Comparison of ENCODE assay signal across 11 cellular contexts in the genomic region with DNA sequence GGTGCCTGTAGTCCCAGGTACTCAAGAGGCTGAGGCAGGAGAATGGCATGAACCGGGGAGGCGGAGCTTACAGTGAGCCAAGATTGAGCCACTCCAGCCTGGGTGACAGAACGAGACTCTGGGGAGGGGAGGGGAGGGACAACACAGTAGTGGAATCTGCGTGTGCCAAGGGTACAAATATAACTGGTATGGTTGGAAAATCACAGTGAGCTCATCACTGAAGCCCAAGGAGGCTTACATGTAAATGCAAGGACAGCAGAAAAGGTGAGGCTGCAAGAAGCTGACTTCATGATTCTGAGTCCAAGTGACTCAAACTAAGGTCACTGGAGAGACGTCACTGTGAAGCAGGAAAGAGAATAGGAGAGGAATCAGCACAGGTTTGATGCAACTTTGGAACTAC. TPM values are rescaled to one million over a fixed set of nuclear protein-coding genes. Genes with fewer than 3 reads are reported as not detected.
DNase-seq lines count a peak whose midpoint lies in the region; ATAC-seq, FAIRE-seq and TF ChIP-seq lines count a peak whose summit lies in the region.
"Had no signal": no experiment of that assay in that cellular context is flagged by ENCODE, and none has a peak within 500 bp of the region (broad histone marks: within the 10 kb centered on the region; RNA-seq: fewer than 3 reads in every experiment).

No MANE protein-coding gene starts in this region.

- no peak overlapping the region for H2AFZ ChIP-seq in HepG2 (ENCODE audit: low read length)

- ATAC-seq in HepG2 = no peak
- ATAC-seq: gastrocnemius medialis had no signal

- H3K27ac ChIP-seq in HepG2 (ENCODE audit: extremely low read length, insufficient read depth, low read length) = no peak overlapping the region
- H3K27ac ChIP-seq: BLaER1 treated with 17β-estradiol and CSF1 and Interleukin-3, amounts not matched to agents 10 nM and 100 nM; gastrocnemius medialis had no signal

- H3K9ac ChIP-seq in HepG2 (ENCODE audit: insufficient read depth, low read depth, low read length) = no peak overlapping the region
- H3K9ac ChIP-seq: BLaER1 treated with 17β-estradiol and CSF1 and Interleukin-3, amounts not matched to agents 10 nM and 100 nM had no signal

- no peak for TF ChIP-seq EP300 in HepG2 (IDR thresholded peaks at IDR 0.05; ENCODE audit: low read depth in 2 of 2, low read length in 2 of 2)
- no peak for TF ChIP-seq EP300 in HepG2 (CRISPR knock-in tag; IDR thresholded peaks at IDR 0.05; ENCODE audit: borderline replicate concordance)

- no peak for FAIRE-seq in HepG2 (lab: Jason Lieb, UNC)

- 94% methylated on average over 5 of the region's 5 CpGs for whole genome bisulfite sequencing in HepG2 (ENCODE audit: low lambda C conversion rate)

- H3K4me3 ChIP-seq in MG63 (no peak overlapping the region), HepG2 (replicated peaks in 1 of 3; ENCODE audit: insufficient read depth in 1 of 3, low read depth in 2 of 3, low read length in 3 of 3) (no peak overlapping the region)
- H3K4me3 ChIP-seq: BLaER1 treated with 17β-estradiol and CSF1 and Interleukin-3, amounts not matched to agents 10 nM and 100 nM; gastrocnemius medialis had no signal

- no peak for TF ChIP-seq CTCF in HepG2 (CRISPR knock-in tag; IDR thresholded peaks at IDR 0.05)

- CTCF ChIA-PET in HepG2 (lab: Yijun Ruan, JAX; ENCODE audit: low intra/inter-chr PET ratio, low total read pairs) = no interaction called here

- H3K9me3 ChIP-seq in MG63 (no peaks in the 10 kb centered on the region), HepG2 (ENCODE audit: low read length) (no peaks in the 10 kb centered on the region)
- H3K9me3 ChIP-seq: BLaER1 treated with 17β-estradiol and CSF1 and Interleukin-3, amounts not matched to agents 10 nM and 100 nM; gastrocnemius medialis had no signal

- BruUV-seq in HepG2 (replicated peaks; lab: Mats Ljungman, UMichigan) = no TSS peak

- POLR2A ChIA-PET in HepG2 (lab: Yijun Ruan, JAX) = interaction anchor here (1.0 to 1.6 kb wide), 3 partner anchors 9 to 86 kb away, joined by 3 to 4 read pairs (median 3); a partner anchor contains a TSS

- in situ Hi-C loops in HepG2 (cut with HindIII; ENCODE audit: extremely low pct_ligation_motif_present, low pct_unique_long_range_greater_than_20kb) = loop anchor here (5.0 kb wide), 1 partner anchor 57 kb away; no protein-coding TSS in a partner anchor

- no peaks in the 10 kb centered on the region for H3K27me3 ChIP-seq in MG63
- no peaks in the 10 kb centered on the region for H3K27me3 ChIP-seq in HepG2 (ENCODE audit: control insufficient read depth in 1 of 2, insufficient read depth in 2 of 2, low read length in 2 of 2)
- H3K27me3 ChIP-seq: BLaER1 treated with 17β-estradiol and CSF1 and Interleukin-3, amounts not matched to agents 10 nM and 100 nM; gastrocnemius medialis had no signal

- TF ChIP-seq RAD21 in HepG2 (CRISPR knock-in tag; IDR thresholded peaks at IDR 0.05) = no peak

- no peak overlapping the region for H3K4me2 ChIP-seq in HepG2 (ENCODE audit: low read depth, low read length)
- H3K4me2 ChIP-seq: BLaER1 treated with 17β-estradiol and CSF1 and Interleukin-3, amounts not matched to agents 10 nM and 100 nM had no signal

- DNase-seq in AG08396 (ENCODE audit: low spot score) = peak; percentile 56
- DNase-seq in MG63 = peak; percentile 13
- peak; percentile 46 for DNase-seq in dermis blood vessel endothelial cell
- no peak for DNase-seq in HepG2 (ENCODE audit: low spot score)
- DNase-seq in 8988T = no peak
- no peak for DNase-seq in NCI-H2227 (lab: John Stamatoyannopoulos, UW; ENCODE audit: unreplicated experiment)
- DNase-seq in retina = no peak
- DNase-seq in nucleus accumbens (lab: John Stamatoyannopoulos, UW) = no peak
- DNase-seq: gastrocnemius medialis; NK-92 treated with Interleukin-12 subunit alpha and Interleukin-12 subunit beta, amount 100 ng/mL, for 24 hours had no signal

- intact Hi-C loops in HepG2 (cut with micrococcal nuclease; ENCODE audit: unreplicated experiment) = no loop called here

- peaks cover 43% of the 10 kb centered on the region for H3K4me1 ChIP-seq in HepG2 (ENCODE audit: insufficient read depth, low read length)

- peaks cover 90% of the 10 kb centered on the region for H3K79me2 ChIP-seq in HepG2 (ENCODE audit: insufficient read depth, low read length)

- TF ChIP-seq POLR2A in HepG2 (IDR thresholded peaks at IDR 0.05; ENCODE audit: insufficient read depth in 1 of 2, low read depth in 2 of 2, low read length in 2 of 2) = no peak

- peaks cover 8% of the 10 kb centered on the region; the same call in 1 of the 2 replicates for H4K20me1 ChIP-seq in HepG2 (ENCODE audit: insufficient read depth, low read length)

- H3K36me3 ChIP-seq in MG63 = no peaks in the 10 kb centered on the region; the same call in none of the 2 replicates
- H3K36me3 ChIP-seq in HepG2 (replicated peaks in 1 of 2; ENCODE audit: control insufficient read depth in 1 of 2, insufficient read depth in 2 of 2, low read length in 2 of 2) = peaks cover 1 to 12% of the 10 kb centered on the region in 2 experiments; a peak in 4 of 5 replicates
- H3K36me3 ChIP-seq: BLaER1 treated with 17β-estradiol and CSF1 and Interleukin-3, amounts not matched to agents 10 nM and 100 nM; gastrocnemius medialis had no signal

TF ChIP-seq in HepG2, 621 proteins besides CTCF, POLR2A, EP300 and RAD21:
- TF ChIP-seq MAFK (conservative IDR thresholded peaks at IDR 0.05 in 1 of 2, IDR thresholded peaks at IDR 0.05 in 1 of 2; ENCODE audit: low read length in 2 of 2) (peak; percentile 55 to 78), SOX5 (CRISPR knock-in tag; IDR thresholded peaks at IDR 0.05; ENCODE audit: borderline replicate concordance) (no peak), MAFF (IDR thresholded peaks at IDR 0.05; ENCODE audit: low read depth, low read length) (peak; percentile 80)
TF ChIP-seq in HepG2: peak in this region for 2.

RNA-seq across cellular contexts. Expression of a gene that starts 9.2 kb away (rescaled TPM):
- total RNA-seq in MG63 (2014; rRNA removed; shearing (Covaris generic); ENCODE audit: low replicate concordance) = 31.5 and 46.9 TPM in 2 replicates
- total RNA-seq in dermis blood vessel endothelial cell (149 and 179 TPM in 2 replicates), HepG2 (2016; rRNA removed; fragmentation: Illumina TruSeq; extraction: Trizol) (67.5 and 99.8 TPM in 2 replicates)
- total RNA-seq in HepG2 (2016; cell fraction: cytosol; rRNA removed; fragmentation: Illumina TruSeq; extraction: Trizol; ENCODE audit: low read depth) = 127 and 147 TPM in 2 replicates
- 68.9 and 96.4 TPM in 2 replicates for total RNA-seq in HepG2 (2016; cell fraction: insoluble cytoplasmic fraction; rRNA removed; fragmentation: Illumina TruSeq; extraction: Trizol)
- 82.3 and 91.0 TPM in 2 replicates for total RNA-seq in HepG2 (2016; cell fraction: membrane; rRNA removed; fragmentation: Illumina TruSeq; extraction: Trizol)
- total RNA-seq in HepG2 (2016; cell fraction: nucleus; rRNA removed; fragmentation: Illumina TruSeq; extraction: Trizol) = 59.8 and 61.0 TPM in 2 replicates
- polyA plus RNA-seq in HepG2 (2011; rRNA removed) = 40.3 and 45.8 TPM in 2 replicates
- 21.7 and 32.6 TPM in 2 replicates for polyA plus RNA-seq in HepG2 (2011; cell fraction: cytosol; rRNA removed)
- 33.2 and 41.7 TPM in 2 replicates for polyA plus RNA-seq in HepG2 (2011; cell fraction: nucleus; rRNA removed)
- polyA plus RNA-seq in HepG2 (2012) = 73.2 and 109 TPM in 2 replicates
- polyA plus RNA-seq in HepG2 (2016; cell fraction: cytosol; fragmentation: Illumina TruSeq; extraction: Trizol; ENCODE audit: low read depth) = 13.9 and 14.1 TPM in 2 replicates
- polyA plus RNA-seq in HepG2 (2016; cell fraction: insoluble cytoplasmic fraction; fragmentation: Illumina TruSeq; extraction: Trizol; ENCODE audit: low read depth) = 101 and 102 TPM in 2 replicates
- polyA plus RNA-seq in HepG2 (2016; cell fraction: membrane; fragmentation: Illumina TruSeq; extraction: Trizol; ENCODE audit: low read depth) = 27.0 and 27.3 TPM in 2 replicates
- polyA plus RNA-seq in HepG2 (2016; cell fraction: nucleus; fragmentation: Illumina TruSeq; extraction: Trizol; ENCODE audit: insufficient read depth, low read depth) = 55.0 TPM in 2 replicates
- polyA minus RNA-seq in HepG2 (2011; rRNA and poly(A)+ RNA removed; ENCODE audit: low replicate concordance) = 19.0 and 33.7 TPM in 2 replicates
- polyA minus RNA-seq in HepG2 (2011; cell fraction: cytosol; rRNA and poly(A)+ RNA removed) = 67.6 and 75.0 TPM in 2 replicates
- polyA minus RNA-seq in HepG2 (2011; cell fraction: nucleus; rRNA and poly(A)+ RNA removed) = 90.5 and 106 TPM in 2 replicates

RNA-seq across cellular contexts. Expression of a gene that starts 9.6 kb away (rescaled TPM):
- 10.0 and 15.2 TPM in 2 replicates for total RNA-seq in MG63 (2014; rRNA removed; shearing (Covaris generic); ENCODE audit: low replicate concordance)
- total RNA-seq in dermis blood vessel endothelial cell (11.1 and 14.3 TPM in 2 replicates), HepG2 (2016; rRNA removed; fragmentation: Illumina TruSeq; extraction: Trizol) (22.5 and 24.7 TPM in 2 replicates)
- 2.8 and 3.4 TPM in 2 replicates for total RNA-seq in HepG2 (2016; cell fraction: cytosol; rRNA removed; fragmentation: Illumina TruSeq; extraction: Trizol; ENCODE audit: low read depth)
- total RNA-seq in HepG2 (2016; cell fraction: insoluble cytoplasmic fraction; rRNA removed; fragmentation: Illumina TruSeq; extraction: Trizol) = 23.3 TPM in 2 replicates
- total RNA-seq in HepG2 (2016; cell fraction: membrane; rRNA removed; fragmentation: Illumina TruSeq; extraction: Trizol) = 18.1 and 21.3 TPM in 2 replicates
- total RNA-seq in HepG2 (2016; cell fraction: nucleus; rRNA removed; fragmentation: Illumina TruSeq; extraction: Trizol) = 15.8 TPM in 2 replicates
- 21.2 and 21.4 TPM in 2 replicates for polyA plus RNA-seq in HepG2 (2011; rRNA removed)
- polyA plus RNA-seq in HepG2 (2011; cell fraction: cytosol; rRNA removed) = 16.7 and 19.2 TPM in 2 replicates
- 9.7 and 10.8 TPM in 2 replicates for polyA plus RNA-seq in HepG2 (2011; cell fraction: nucleus; rRNA removed)
- 35.4 and 36.3 TPM in 2 replicates for polyA plus RNA-seq in HepG2 (2012)
- 2.6 and 2.8 TPM in 2 replicates for polyA plus RNA-seq in HepG2 (2016; cell fraction: cytosol; fragmentation: Illumina TruSeq; extraction: Trizol; ENCODE audit: low read depth)
- 30.8 and 30.9 TPM in 2 replicates for polyA plus RNA-seq in HepG2 (2016; cell fraction: insoluble cytoplasmic fraction; fragmentation: Illumina TruSeq; extraction: Trizol; ENCODE audit: low read depth)
- polyA plus RNA-seq in HepG2 (2016; cell fraction: membrane; fragmentation: Illumina TruSeq; extraction: Trizol; ENCODE audit: low read depth) = 12.6 and 14.5 TPM in 2 replicates
- 25.4 and 26.3 TPM in 2 replicates for polyA plus RNA-seq in HepG2 (2016; cell fraction: nucleus; fragmentation: Illumina TruSeq; extraction: Trizol; ENCODE audit: insufficient read depth, low read depth)
- 8.3 and 28.5 TPM in 2 replicates for polyA minus RNA-seq in HepG2 (2011; rRNA and poly(A)+ RNA removed; ENCODE audit: low replicate concordance)
- 31.9 and 34.1 TPM in 2 replicates for polyA minus RNA-seq in HepG2 (2011; cell fraction: cytosol; rRNA and poly(A)+ RNA removed)
- 15.5 and 17.7 TPM in 2 replicates for polyA minus RNA-seq in HepG2 (2011; cell fraction: nucleus; rRNA and poly(A)+ RNA removed)

Comparison
In these comparisons a context has a peak if more than half of its experiments do, and no peak if none do; other contexts are left out.
1. DNase-seq: peak in AG08396 (single experiment), MG63 (single experiment) and dermis blood vessel endothelial cell (single experiment); none in HepG2 (single experiment), 8988T (single experiment), NCI-H2227 (single experiment), retina (single experiment) and nucleus accumbens (0 of 56).